In genomic region chr6:100001915-100002388, GRCh38 we compare ENCODE assay signal across 8 cellular contexts. TPM values are rescaled to one million over a fixed set of nuclear protein-coding genes. Genes with fewer than 3 reads are reported as not detected.
DNase-seq lines count a peak whose midpoint lies in the region; ATAC-seq and TF ChIP-seq lines count a peak whose summit lies in the region.

No MANE protein-coding gene starts in this region.

- H3K27me3 ChIP-seq in esophagus squamous epithelium, result peaks cover 0 to 18% (median 0%) of the 10 kb centered on the region in 4 donors

- no peaks in the 10 kb centered on the region for H3K36me3 ChIP-seq in esophagus squamous epithelium

- H3K9me3 Mint-ChIP-seq in nephron progenitor cell, result no peaks in the 10 kb centered on the region

- intact Hi-C loops in esophagus squamous epithelium (cut with DNase I), result no loop called here

- H3K4me3 ChIP-seq in esophagus squamous epithelium, result no peak overlapping the region

- ATAC-seq in GM19452 (IDR thresholded peaks at IDR 0.05; ENCODE audit: unreplicated experiment), result peak; percentile 92
- peak; percentile 97 for ATAC-seq in HG03432 (IDR thresholded peaks at IDR 0.05; ENCODE audit: unreplicated experiment)

- WGBS in esophagus squamous epithelium, 2 donors, result 0 to 3% methylated on average over 3 of the region's 3 CpGs

- peak; percentile 21 for DNase-seq in DMS 273 treated with DMSO at 0.1 percent for 48 hours (lab: John Stamatoyannopoulos, UW)
- DNase-seq in NCI-H345 treated with DMSO at 0.1 percent for 48 hours (lab: John Stamatoyannopoulos, UW; ENCODE audit: unreplicated experiment), result peak; percentile 64
- DNase-seq in activated CD4-positive, alpha-beta T cell treated with anti-CD3 and anti-CD28 coated beads, Interleukin-2, amount 50 U/mL, for 4 hours, result peak; percentile 4 to 8
- no peak for DNase-seq in esophagus squamous epithelium (lab: John Stamatoyannopoulos, UW)
- DNase-seq in nephron progenitor cell, result peak; percentile 59
- peak; percentile 45 for DNase-seq in ureter (ENCODE audit: low spot score)

- no peaks in the 10 kb centered on the region for H3K9me3 ChIP-seq in esophagus squamous epithelium

- TF ChIP-seq CTCF in esophagus squamous epithelium (IDR thresholded peaks at IDR 0.05) (peak; percentile 54 to 88 (median 70)), nephron progenitor cell (IDR thresholded peaks at IDR 0.05) (peak; percentile 96)

- H3K27ac Mint-ChIP-seq in nephron progenitor cell, result no peak overlapping the region

- no peak overlapping the region for H3K4me3 Mint-ChIP-seq in nephron progenitor cell

- no peak for TF ChIP-seq POLR2A in esophagus squamous epithelium (IDR thresholded peaks at IDR 0.05)

- no peaks in the 10 kb centered on the region for H3K36me3 Mint-ChIP-seq in nephron progenitor cell (ENCODE audit: low read depth)

- H3K27ac ChIP-seq in esophagus squamous epithelium, result no peak overlapping the region

- H3K27me3 Mint-ChIP-seq in nephron progenitor cell (ENCODE audit: low read depth, poor library complexity), result peaks cover 22% of the 10 kb centered on the region

- no peaks in the 10 kb centered on the region for H3K4me1 ChIP-seq in esophagus squamous epithelium

- H3K4me1 Mint-ChIP-seq in nephron progenitor cell, result no peaks in the 10 kb centered on the region

RNA-seq across cellular contexts. Expression of gene MCHR2, which starts 7.9 kb away (rescaled TPM):
- not detected for total RNA-seq in esophagus squamous epithelium
- total RNA-seq in ureter, result not detected
